In the genomic region with DNA sequence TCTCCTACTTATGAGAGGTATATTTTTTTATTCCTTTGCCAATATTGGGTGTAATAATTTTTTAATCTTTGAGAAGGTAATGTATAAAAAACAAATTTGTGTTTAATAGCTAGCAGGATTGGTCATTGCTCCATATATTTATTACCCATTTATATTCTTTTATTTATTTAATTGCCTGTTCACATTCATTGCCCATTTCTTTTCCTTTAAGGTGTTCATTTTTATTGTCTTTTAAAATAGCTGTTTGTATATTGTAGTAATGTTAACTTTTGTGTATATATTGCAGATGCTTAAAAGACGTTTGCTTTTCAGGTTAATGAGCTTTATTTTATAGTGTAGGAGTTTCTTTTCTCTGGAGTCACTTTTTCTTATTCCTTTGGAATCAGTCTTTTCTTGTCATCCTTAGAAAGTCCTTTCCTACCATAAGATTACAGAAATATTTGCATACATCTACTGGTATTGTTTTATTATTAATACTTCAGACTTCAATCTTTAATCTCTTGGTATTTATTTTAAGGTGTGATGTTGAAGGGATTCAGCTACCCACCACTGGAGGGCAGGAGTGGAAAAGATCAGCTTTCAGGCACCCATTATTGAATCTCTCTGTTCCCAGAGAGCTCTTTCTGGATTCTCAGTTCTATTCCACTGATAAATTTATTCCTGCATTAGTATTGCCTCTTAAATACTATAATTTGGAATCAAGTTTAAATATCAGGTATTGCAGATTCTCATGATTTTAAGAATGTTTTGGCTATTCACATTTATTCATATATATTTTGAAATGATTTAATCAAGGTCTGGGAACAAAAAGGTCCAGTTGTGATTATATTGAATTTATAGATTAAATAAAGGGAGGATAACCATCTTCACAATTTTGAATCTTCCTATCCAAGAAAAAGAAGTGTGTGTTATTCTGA, we compare ENCODE assay signal across 8 cellular contexts. TPM values are rescaled to one million over a fixed set of nuclear protein-coding genes. Genes with fewer than 3 reads are reported as not detected.
A peak's percentile ranks its signal among the peaks of the same experiment; 100 is the strongest.
DNase-seq lines count a peak whose midpoint lies in the region; ATAC-seq and TF ChIP-seq lines count a peak whose summit lies in the region.

No MANE protein-coding gene starts in this region.

- no peak overlapping the region for H3K27ac ChIP-seq in AG04450 (ENCODE audit: low read depth, low read length)

- H3K27me3 ChIP-seq in AG04450 (ENCODE audit: control insufficient read depth, insufficient read depth, low read length) (no peaks in the 10 kb centered on the region), GM06990 (replicated peaks; ENCODE audit: control insufficient read depth, insufficient read depth, low read length) (no peaks in the 10 kb centered on the region)

- CTCF ChIA-PET in AG04450 (lab: Charles Lee) = interaction anchor here (0.8 to 1.9 kb wide), 7 partner anchors 11 to 65 kb away, joined by 3 to 7 read pairs (median 3); partner anchors contain the start of gene PPM1A

- ATAC-seq in activated CD4-positive, CD25-positive, alpha-beta regulatory T cell treated with anti-CD3 and anti-CD28 coated beads, Interleukin-2, amount 50 U/mL, for 24 hours = no peak
- ATAC-seq in GM21360 (IDR thresholded peaks at IDR 0.05; ENCODE audit: unreplicated experiment) (no peak), HG03097 (IDR thresholded peaks at IDR 0.05; ENCODE audit: low FRiP score, unreplicated experiment) (no peak)

- POLR2A ChIA-PET in AG04450 (lab: Yijun Ruan, JAX) = no interaction called here

- DNase-seq in AG04450 (ENCODE audit: low read depth, low spot score) (no peak), GM06990 (ENCODE audit: extremely low read depth, insufficient read length) (no peak), SHP77 (lab: John Stamatoyannopoulos, UW) (peak; percentile 15 to 22), foreskin melanocyte (peak; percentile 22), HK-2 (ENCODE audit: unreplicated experiment) (no peak)

- peak; percentile 36; the same call in 1 of the 2 replicates for TF ChIP-seq CTCF in AG04450 (IDR thresholded peaks at IDR 0.05; ENCODE audit: low read depth, low read length)
- peak; percentile 30 for TF ChIP-seq CTCF in GM06990 (IDR thresholded peaks at IDR 0.05; ENCODE audit: insufficient read depth, low read length, poor library complexity, severe bottlenecking)

- no peaks in the 10 kb centered on the region for H3K36me3 ChIP-seq in GM06990 (ENCODE audit: control insufficient read depth, insufficient read depth, low read length)

- no peaks in the 10 kb centered on the region for H3K9me3 ChIP-seq in AG04450 (ENCODE audit: control insufficient read depth, insufficient read depth, low read length)

- no peak overlapping the region for H3K4me3 ChIP-seq in AG04450 (ENCODE audit: low read depth, low read length)
- no peak overlapping the region for H3K4me3 ChIP-seq in GM06990 (replicated peaks; ENCODE audit: low read depth, low read length)

RNA-seq across cellular contexts. Expression of gene PPM1A, which starts 17.3 kb away (rescaled TPM):
- polyA plus RNA-seq in AG04450 (2011; rRNA removed) = 32.8 and 44.1 TPM in 2 replicates
- polyA minus RNA-seq in AG04450 (2011; rRNA and poly(A)+ RNA removed) = 75.3 and 103 TPM in 2 replicates

Comparison
In these comparisons a context has a peak if more than half of its experiments do, and no peak if none do; other contexts are left out.
1. DNase-seq: peak in SHP77 (2 of 2) and foreskin melanocyte (single experiment); none in AG04450 (single experiment), GM06990 (single experiment) and HK-2 (single experiment).